In genomic region chr7:74708569-74709275, GRCh38 we compare ENCODE assay signal across 1 cellular context.
TF ChIP-seq lines count a peak whose summit lies in the region.

No MANE protein-coding gene starts in this region.

TF ChIP-seq in K562, 482 proteins besides CTCF, POLR2A, EP300 and RAD21:
- TF ChIP-seq ARID3B (CRISPR knock-in tag; IDR thresholded peaks at IDR 0.05; ENCODE audit: borderline replicate concordance) (no peak), MECOM (CRISPR knock-in tag; IDR thresholded peaks at IDR 0.05) (no peak), NR0B1 (IDR thresholded peaks at IDR 0.05; ENCODE audit: partially characterized antibody) (no peak), NUFIP1 (IDR thresholded peaks at IDR 0.05; ENCODE audit: partially characterized antibody) (no peak), SNRNP70 (optimal IDR thresholded peaks at IDR 0.05; ENCODE audit: low read depth, low read length) (no peak), NFIX (CRISPR knock-in tag; IDR thresholded peaks at IDR 0.05; ENCODE audit: low read depth) (no peak), ZNF140 (CRISPR knock-in tag; IDR thresholded peaks at IDR 0.05) (no peak), CEBPB (tag; IDR thresholded peaks at IDR 0.05) (peak; percentile 85), CHD1 (IDR thresholded peaks at IDR 0.05; ENCODE audit: low read length) (no peak), ETV6 (IDR thresholded peaks at IDR 0.05; ENCODE audit: borderline replicate concordance in 1 of 2, low read depth in 2 of 2, low read length in 1 of 2) (no peak), ETV6 (CRISPR knock-in tag; IDR thresholded peaks at IDR 0.05; ENCODE audit: borderline replicate concordance) (no peak), BACH1 (tag; IDR thresholded peaks at IDR 0.05) (no peak), CEBPG (CRISPR knock-in tag; IDR thresholded peaks at IDR 0.05) (no peak), CEBPG (tag; conservative IDR thresholded peaks at IDR 0.05 in 1 of 2, IDR thresholded peaks at IDR 0.05 in 1 of 2) (peak; percentile 29 to 57; a peak in 2 of 4 replicates), E2F6 (IDR thresholded peaks at IDR 0.05; ENCODE audit: borderline replicate concordance in 1 of 2, extremely low read depth in 1 of 2, insufficient read depth in 1 of 2, insufficient read length in 1 of 2, low read depth in 1 of 2, low read length in 1 of 2, poor library complexity in 1 of 2, severe bottlenecking in 1 of 2) (no peak)
- TF ChIP-seq, protein P1, sequence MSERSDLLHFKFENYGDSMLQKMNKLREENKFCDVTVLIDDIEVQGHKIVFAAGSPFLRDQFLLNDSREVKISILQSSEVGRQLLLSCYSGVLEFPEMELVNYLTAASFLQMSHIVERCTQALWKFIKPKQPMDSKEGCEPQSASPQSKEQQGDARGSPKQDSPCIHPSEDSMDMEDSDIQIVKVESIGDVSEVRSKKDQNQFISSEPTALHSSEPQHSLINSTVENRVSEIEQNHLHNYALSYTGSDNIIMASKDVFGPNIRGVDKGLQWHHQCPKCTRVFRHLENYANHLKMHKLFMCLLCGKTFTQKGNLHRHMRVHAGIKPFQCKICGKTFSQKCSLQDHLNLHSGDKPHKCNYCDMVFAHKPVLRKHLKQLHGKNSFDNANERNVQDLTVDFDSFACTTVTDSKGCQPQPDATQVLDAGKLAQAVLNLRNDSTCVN (CRISPR knock-in tag; IDR thresholded peaks at IDR 0.05) = no peak
